In the genomic region with DNA sequence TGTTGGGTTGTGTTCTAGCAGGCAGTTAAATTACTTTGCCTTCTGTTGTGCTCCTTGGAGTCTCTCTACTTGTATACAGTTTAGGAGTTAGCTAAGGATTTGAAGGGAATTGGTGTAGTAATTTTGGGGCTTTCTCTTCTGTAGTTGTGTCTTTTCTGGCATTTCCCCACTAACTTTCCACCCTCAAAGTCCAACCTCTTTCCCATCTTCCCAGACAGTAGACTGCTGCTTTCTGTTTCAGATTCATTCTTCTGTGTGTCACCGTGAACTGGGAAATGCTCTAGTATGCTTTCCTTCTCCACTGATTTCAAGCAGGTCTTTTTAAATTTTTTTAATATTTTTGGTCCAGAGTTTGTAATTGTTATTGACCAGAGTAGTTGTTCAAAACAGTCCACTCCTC, we compare ENCODE assay signal across 1 cellular context.
TF ChIP-seq lines count a peak whose summit lies in the region.

No MANE protein-coding gene starts in this region.

TF ChIP-seq in IMR-90, 13 proteins besides CTCF, POLR2A, EP300 and RAD21 (continued from another document):
- TF ChIP-seq FOS (IDR thresholded peaks at IDR 0.05; ENCODE audit: low read depth, low read length) (no peak), RCOR1 (IDR thresholded peaks at IDR 0.05; ENCODE audit: insufficient replicate concordance, low read length) (no peak), MAFK (IDR thresholded peaks at IDR 0.05; ENCODE audit: low read depth, low read length) (no peak), BHLHE40 (IDR thresholded peaks at IDR 0.05; ENCODE audit: low read depth, low read length) (no peak), CEBPB (IDR thresholded peaks at IDR 0.05; ENCODE audit: low read depth, low read length) (no peak), SMC3 (IDR thresholded peaks at IDR 0.05; ENCODE audit: low read depth, low read length) (no peak), MXI1 (IDR thresholded peaks at IDR 0.05; ENCODE audit: borderline replicate concordance, low read depth, low read length) (no peak), RFX5 (IDR thresholded peaks at IDR 0.05; ENCODE audit: low read depth, low read length) (no peak)
- TF ChIP-seq, protein P1, sequence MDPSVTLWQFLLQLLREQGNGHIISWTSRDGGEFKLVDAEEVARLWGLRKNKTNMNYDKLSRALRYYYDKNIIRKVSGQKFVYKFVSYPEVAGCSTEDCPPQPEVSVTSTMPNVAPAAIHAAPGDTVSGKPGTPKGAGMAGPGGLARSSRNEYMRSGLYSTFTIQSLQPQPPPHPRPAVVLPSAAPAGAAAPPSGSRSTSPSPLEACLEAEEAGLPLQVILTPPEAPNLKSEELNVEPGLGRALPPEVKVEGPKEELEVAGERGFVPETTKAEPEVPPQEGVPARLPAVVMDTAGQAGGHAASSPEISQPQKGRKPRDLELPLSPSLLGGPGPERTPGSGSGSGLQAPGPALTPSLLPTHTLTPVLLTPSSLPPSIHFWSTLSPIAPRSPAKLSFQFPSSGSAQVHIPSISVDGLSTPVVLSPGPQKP (IDR thresholded peaks at IDR 0.05; ENCODE audit: borderline replicate concordance, low read depth, low read length), result no peak
